ENCODE assay signal across 8 cellular contexts in genomic region chr17:43389022-43389947, GRCh38. TPM values are rescaled to one million over a fixed set of nuclear protein-coding genes. Genes with fewer than 3 reads are reported as not detected.
DNase-seq lines count a peak whose midpoint lies in the region; ATAC-seq and TF ChIP-seq lines count a peak whose summit lies in the region.

No MANE protein-coding gene starts in this region.

- H3K4me3 Mint-ChIP-seq in activated naive CD8-positive, alpha-beta T cell treated with anti-CD3 and anti-CD28 coated beads for 36 hours: peak overlapping the region; percentile 89

- H2BK12ac ChIP-seq in trophoblast cell (ENCODE audit: low read length): no peak overlapping the region

- H4K91ac ChIP-seq in trophoblast cell (ENCODE audit: low read depth, low read length): peak overlapping the region; percentile 62

- no peak overlapping the region for H4K12ac ChIP-seq in trophoblast cell (ENCODE audit: low read depth, low read length)

- H3K36me3 Mint-ChIP-seq in activated naive CD8-positive, alpha-beta T cell treated with anti-CD3 and anti-CD28 coated beads for 36 hours: no peaks in the 10 kb centered on the region

- DNase-seq in C1 segment of cervical spinal cord (lab: John Stamatoyannopoulos, UW) (peak in 13 of 14 donors; percentile 32 to 87 (median 74)), NCI-H1092 treated with DMSO at 0.1 percent for 48 hours (lab: John Stamatoyannopoulos, UW) (peak; percentile 67), SKM-1 treated with dmso at 0.1 percent for 144 hours (lab: John Stamatoyannopoulos, UW; ENCODE audit: unreplicated experiment) (peak; percentile 56), Right ventricle myocardium superior (peak; percentile 87), trophoblast cell (peak; percentile 73 to 91), tibial nerve (ENCODE audit: low spot score in 2 of 2) (peak; percentile 69 to 89)
- DNase-seq in activated naive CD8-positive, alpha-beta T cell treated with anti-CD3 and anti-CD28 coated beads for 36 hours: peak; percentile 88

- H4K8ac ChIP-seq in trophoblast cell (ENCODE audit: low read depth, low read length): peak overlapping the region; percentile 34

- no peak overlapping the region for H2AK5ac ChIP-seq in trophoblast cell (ENCODE audit: low read length)

- H3K14ac ChIP-seq in trophoblast cell (ENCODE audit: low read length): peak overlapping the region; percentile 60

- H3K36me3 ChIP-seq in trophoblast cell (ENCODE audit: control insufficient read depth in 1 of 2, insufficient read depth in 2 of 2, low read length in 2 of 2): no peaks in the 10 kb centered on the region
- H3K36me3 ChIP-seq in tibial nerve: no peaks in the 10 kb centered on the region

- no peaks in the 10 kb centered on the region for H3K27me3 ChIP-seq in trophoblast cell (ENCODE audit: insufficient read depth, low read length)
- H3K27me3 ChIP-seq in tibial nerve: no peaks in the 10 kb centered on the region

- H3K9me3 ChIP-seq in trophoblast cell (ENCODE audit: insufficient read depth, low read depth, low read length) (no peaks in the 10 kb centered on the region), tibial nerve (no peaks in the 10 kb centered on the region)

- no peak overlapping the region for H3K23ac ChIP-seq in trophoblast cell (ENCODE audit: low read length)

- peak in 1 of 2 donors; percentile 69 for TF ChIP-seq EP300 in tibial nerve (IDR thresholded peaks at IDR 0.05)

- WGBS in trophoblast cell (ENCODE audit: extremely low coverage, insufficient coverage, insufficient read length): no CpG with 5 or more reads among the region's 35 CpGs
- WGBS in tibial nerve, 2 donors: 2% methylated on average over 35 of the region's 35 CpGs

- ATAC-seq in GM21576 (IDR thresholded peaks at IDR 0.05; ENCODE audit: unreplicated experiment) (peak; percentile 36), Right ventricle myocardium superior (ENCODE audit: poor library complexity) (peak; percentile 82)

- H3K4me1 Mint-ChIP-seq in activated naive CD8-positive, alpha-beta T cell treated with anti-CD3 and anti-CD28 coated beads for 36 hours: peaks cover 22% of the 10 kb centered on the region

- peak overlapping the region; percentile 44 for H2BK5ac ChIP-seq in trophoblast cell (ENCODE audit: low read depth, low read length, poor library complexity)

- H3K9ac ChIP-seq in trophoblast cell (ENCODE audit: low read length): peak overlapping the region; percentile 35

- H2BK120ac ChIP-seq in trophoblast cell (ENCODE audit: insufficient read depth, low read length, poor library complexity): peak overlapping the region; percentile 8

- intact Hi-C loops in Right ventricle myocardium superior (cut with DNase I): no loop called here

- H3K79me1 ChIP-seq in trophoblast cell (ENCODE audit: low read length): peaks cover 14% of the 10 kb centered on the region

- TF ChIP-seq CTCF in tibial nerve (IDR thresholded peaks at IDR 0.05): peak; percentile 78 to 95 (median 91)

- H3K79me2 ChIP-seq in trophoblast cell (ENCODE audit: control insufficient read depth, insufficient read depth, low read length, poor library complexity): peaks cover 4% of the 10 kb centered on the region

- peak overlapping the region; percentile 97 for H3K27ac Mint-ChIP-seq in activated naive CD8-positive, alpha-beta T cell treated with anti-CD3 and anti-CD28 coated beads for 36 hours

- H3K27me3 Mint-ChIP-seq in activated naive CD8-positive, alpha-beta T cell treated with anti-CD3 and anti-CD28 coated beads for 36 hours: no peaks in the 10 kb centered on the region

- H3K4me3 ChIP-seq in trophoblast cell (ENCODE audit: low read depth, low read length): peak overlapping the region; percentile 68
- H3K4me3 ChIP-seq in tibial nerve: peak overlapping the region; percentile 76 to 93 (median 87)

- peak overlapping the region; percentile 36 for H3K18ac ChIP-seq in trophoblast cell (ENCODE audit: low read length)

- H3K4me1 ChIP-seq in trophoblast cell (ENCODE audit: control insufficient read depth in 1 of 2, insufficient read depth in 2 of 2, low read length in 2 of 2) (no peaks in the 10 kb centered on the region), tibial nerve (peaks cover 0 to 35% (median 6%) of the 10 kb centered on the region in 4 donors)

- H3K4me2 ChIP-seq in trophoblast cell (ENCODE audit: low read length): peak overlapping the region; percentile 73

- H3K4ac ChIP-seq in trophoblast cell (ENCODE audit: low read depth, low read length): peak overlapping the region; percentile 22

- peak overlapping the region; percentile 4 for H2AFZ ChIP-seq in trophoblast cell (ENCODE audit: insufficient read depth, low read length, poor library complexity)

- TF ChIP-seq POLR2A in tibial nerve (IDR thresholded peaks at IDR 0.05): peak; percentile 6 to 51

- no peaks in the 10 kb centered on the region for H3K9me3 Mint-ChIP-seq in activated naive CD8-positive, alpha-beta T cell treated with anti-CD3 and anti-CD28 coated beads for 36 hours

- peak overlapping the region; percentile 80 for H3K27ac ChIP-seq in trophoblast cell (ENCODE audit: low read depth, low read length)
- H3K27ac ChIP-seq in tibial nerve: peak overlapping the region; percentile 98 to 100 (median 100)

RNA-seq across cellular contexts. Expression of gene ARL4D, which starts 9.5 kb away (rescaled TPM):
- 1 to 10 TPM; 2.5 to 3.6 TPM for total RNA-seq in activated naive CD8-positive, alpha-beta T cell treated with anti-CD3 and anti-CD28 coated beads for 36 hours
- 7.0 TPM for total RNA-seq in Right ventricle myocardium superior
- 11.4 and 12.1 TPM in 2 replicates for polyA plus RNA-seq in trophoblast cell (2013)
- 10 to 100 TPM; 27.9 to 65.8 (median 53.0) TPM for total RNA-seq in tibial nerve

Comparison
In these comparisons a context has a peak if more than half of its experiments do, and no peak if none do; other contexts are left out.
1. Peak in every context shown above with its lines: DNase-seq, ATAC-seq, H3K4me3 ChIP-seq and H3K27ac ChIP-seq.